Comparison of ENCODE assay signal across 11 cellular contexts in the genomic region with DNA sequence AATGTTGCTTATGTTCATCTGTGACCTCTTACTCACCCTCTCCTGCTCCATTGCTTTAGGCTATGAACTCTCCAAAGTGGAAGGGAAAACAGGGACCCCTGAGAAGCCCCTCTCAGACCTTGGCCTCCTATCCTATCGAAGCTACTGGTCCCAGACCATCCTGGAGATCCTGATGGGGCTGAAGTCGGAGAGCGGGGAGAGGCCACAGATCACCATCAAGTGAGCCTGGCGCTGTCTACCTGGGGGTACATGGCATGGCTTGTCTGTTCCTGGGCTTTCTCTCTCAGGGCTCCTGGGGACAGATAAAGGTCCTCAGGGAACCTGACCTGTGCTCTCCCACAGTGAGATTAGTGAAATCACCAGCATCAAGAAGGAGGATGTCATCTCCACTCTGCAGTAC. TPM values are rescaled to one million over a fixed set of nuclear protein-coding genes. Genes with fewer than 3 reads are reported as not detected.
DNase-seq lines count a peak whose midpoint lies in the region; ATAC-seq and TF ChIP-seq lines count a peak whose summit lies in the region.
"Had no signal": no experiment of that assay in that cellular context is flagged by ENCODE, and none has a peak within 500 bp of the region (broad histone marks: within the 10 kb centered on the region; RNA-seq: fewer than 3 reads in every experiment).

No MANE protein-coding gene starts in this region.

- POLR2A ChIA-PET in T-cell (lab: Charles Lee), result no interaction called here

- no peak for TF ChIP-seq CTCF in brain microvascular endothelial cell (IDR thresholded peaks at IDR 0.05; ENCODE audit: low read depth, low read length, missing control alignments)

- H3K4me1 Mint-ChIP-seq in activated naive CD4-positive, alpha-beta T cell treated with anti-CD3 and anti-CD28 coated beads for 36 hours (ENCODE audit: low read depth), result peaks cover 38% of the 10 kb centered on the region
- H3K4me1 Mint-ChIP-seq in T-cell, result peaks cover 44 to 47% (median 46%) of the 10 kb centered on the region in 3 donors
- peaks cover 39 to 44% of the 10 kb centered on the region in 2 donors for H3K4me1 Mint-ChIP-seq in stimulated activated naive B cell treated with anti-CD40 and anti-IgM and Interleukin-4, amounts not matched to agents 10 μg/mL and 1 μg/mL and 100 μg/mL, for 72 hours

- ATAC-seq in T-cell (replicated peaks in 1 of 4), result no peak
- no peak for ATAC-seq in stimulated activated naive B cell treated with anti-CD40 and anti-IgM and Interleukin-4, amounts not matched to agents 10 μg/mL and 1 μg/mL and 100 μg/mL, for 72 hours (replicated peaks)
- ATAC-seq: HCT116 had no signal

- H3K36me3 Mint-ChIP-seq in activated naive CD4-positive, alpha-beta T cell treated with anti-CD3 and anti-CD28 coated beads for 36 hours (ENCODE audit: low read depth), result peaks cover 42% of the 10 kb centered on the region
- H3K36me3 Mint-ChIP-seq in T-cell, result peaks cover 36% of the 10 kb centered on the region
- peaks cover 39 to 53% of the 10 kb centered on the region in 2 donors for H3K36me3 Mint-ChIP-seq in stimulated activated naive B cell treated with anti-CD40 and anti-IgM and Interleukin-4, amounts not matched to agents 10 μg/mL and 1 μg/mL and 100 μg/mL, for 72 hours

- H3K27ac ChIP-seq in brain microvascular endothelial cell, result no peak overlapping the region

- peak overlapping the region; percentile 95 for H3K4me3 Mint-ChIP-seq in activated naive CD4-positive, alpha-beta T cell treated with anti-CD3 and anti-CD28 coated beads for 36 hours
- H3K4me3 Mint-ChIP-seq in T-cell, result peak overlapping the region; percentile 87 to 93 (median 90)
- peak overlapping the region; percentile 98 to 100 for H3K4me3 Mint-ChIP-seq in stimulated activated naive B cell treated with anti-CD40 and anti-IgM and Interleukin-4, amounts not matched to agents 10 μg/mL and 1 μg/mL and 100 μg/mL, for 72 hours

- no peaks in the 10 kb centered on the region for H3K27me3 ChIP-seq in brain microvascular endothelial cell (replicated peaks)
- H3K27me3 ChIP-seq: tibial artery had no signal

- CTCF ChIA-PET in activated naive CD4-positive, alpha-beta T cell treated with anti-CD3 and anti-CD28 coated beads for 36 hours (lab: Charles Lee), result interaction anchor here (1.1 to 2.2 kb wide), 3 partner anchors 51 to 101 kb away, joined by 3 to 12 read pairs (median 8); no protein-coding TSS in a partner anchor
- CTCF ChIA-PET in T-cell (lab: Charles Lee), result no interaction called here

- H3K27me3 Mint-ChIP-seq in activated naive CD4-positive, alpha-beta T cell treated with anti-CD3 and anti-CD28 coated beads for 36 hours (ENCODE audit: low read depth), result no peaks in the 10 kb centered on the region
- no peaks in the 10 kb centered on the region for H3K27me3 Mint-ChIP-seq in T-cell
- no peaks in the 10 kb centered on the region for H3K27me3 Mint-ChIP-seq in stimulated activated naive B cell treated with anti-CD40 and anti-IgM and Interleukin-4, amounts not matched to agents 10 μg/mL and 1 μg/mL and 100 μg/mL, for 72 hours

- in situ Hi-C loops in brain microvascular endothelial cell (cut with HindIII; ENCODE audit: low pct_ligation_motif_present, low sequenced_read_pairs), result no loop called here

- peak; percentile 29 for TF ChIP-seq POLR2A in erythroblast (IDR thresholded peaks at IDR 0.05; ENCODE audit: low read length)

- intact Hi-C loops in activated naive CD4-positive, alpha-beta T cell treated with anti-CD3 and anti-CD28 coated beads for 36 hours (cut with micrococcal nuclease), result no loop called here

- no peaks in the 10 kb centered on the region for H3K9me3 Mint-ChIP-seq in activated naive CD4-positive, alpha-beta T cell treated with anti-CD3 and anti-CD28 coated beads for 36 hours
- H3K9me3 Mint-ChIP-seq in T-cell, result no peaks in the 10 kb centered on the region
- H3K9me3 Mint-ChIP-seq in stimulated activated naive B cell treated with anti-CD40 and anti-IgM and Interleukin-4, amounts not matched to agents 10 μg/mL and 1 μg/mL and 100 μg/mL, for 72 hours, result no peaks in the 10 kb centered on the region

- H3K27ac Mint-ChIP-seq in activated naive CD4-positive, alpha-beta T cell treated with anti-CD3 and anti-CD28 coated beads for 36 hours, result peak overlapping the region; percentile 74
- H3K27ac Mint-ChIP-seq in T-cell, result no peak overlapping the region
- H3K27ac Mint-ChIP-seq in stimulated activated naive B cell treated with anti-CD40 and anti-IgM and Interleukin-4, amounts not matched to agents 10 μg/mL and 1 μg/mL and 100 μg/mL, for 72 hours, result peak overlapping the region; percentile 80

- H3K4me3 ChIP-seq in brain microvascular endothelial cell (ENCODE audit: low read depth, low read length), result no peak overlapping the region

- peaks cover 51% of the 10 kb centered on the region for H3K36me3 ChIP-seq in brain microvascular endothelial cell (replicated peaks)

- no peak for DNase-seq in activated naive CD4-positive, alpha-beta T cell treated with anti-CD3 and anti-CD28 coated beads for 36 hours
- no peak for DNase-seq in activated naive CD4-positive, alpha-beta T cell treated with Interleukin-2 at 50 U/mL for 16 hours
- no peak for DNase-seq in T-cell
- no peak for DNase-seq in erythroblast (lab: John Stamatoyannopoulos, UW)
- DNase-seq in stimulated activated naive B cell treated with anti-CD40 and anti-IgM and Interleukin-4, amounts not matched to agents 10 μg/mL and 1 μg/mL and 100 μg/mL, for 72 hours, result no peak
- no peak for DNase-seq in brain microvascular endothelial cell
- DNase-seq in NCI-H128 (lab: John Stamatoyannopoulos, UW; ENCODE audit: unreplicated experiment), result no peak
- no peak for DNase-seq in GM19240 (ENCODE audit: insufficient read length, low spot score)
- DNase-seq: NCI-H1092, tibial artery had no signal

RNA-seq across cellular contexts. Expression of a gene that starts 2.1 kb away (rescaled TPM):
- total RNA-seq in activated naive CD4-positive, alpha-beta T cell treated with anti-CD3 and anti-CD28 coated beads for 36 hours, result 10 to 100 TPM; 95.6 to 97.8 TPM
- 10 to 100 TPM; 35.8 to 77.4 (median 70.7) TPM for total RNA-seq in T-cell

RNA-seq across cellular contexts. Expression of a gene that starts 6.5 kb away (rescaled TPM):
- total RNA-seq in activated naive CD4-positive, alpha-beta T cell treated with anti-CD3 and anti-CD28 coated beads for 36 hours, result 10 to 100 TPM; 60.1 to 67.1 TPM
- total RNA-seq in T-cell, result 100 to 1,000 TPM in 4 of 5 donors, 10 to 100 TPM in 1; 99.9 to 111 (median 104) TPM

RNA-seq across cellular contexts. Expression of a gene that starts 55.8 kb away (rescaled TPM):
- 10 to 100 TPM; 66.9 to 68.5 TPM for total RNA-seq in activated naive CD4-positive, alpha-beta T cell treated with anti-CD3 and anti-CD28 coated beads for 36 hours
- 100 to 1,000 TPM; 155 to 302 (median 172) TPM for total RNA-seq in T-cell

Comparison
In these comparisons a context has a peak if more than half of its experiments do, and no peak if none do; other contexts are left out.
1. H3K27ac Mint-ChIP-seq: peak in activated naive CD4-positive, alpha-beta T cell treated with anti-CD3 and anti-CD28 coated beads for 36 hours (single experiment) and stimulated activated naive B cell treated with anti-CD40 and anti-IgM and Interleukin-4, amounts not matched to agents 10 μg/mL and 1 μg/mL and 100 μg/mL, for 72 hours (single experiment); none in T-cell (0 of 2).
2. Peak in every context shown above with its lines, with median percentiles within 50 percentile points of each other: H3K4me3 Mint-ChIP-seq.